9 cellular contexts compared by ENCODE assay signal in genomic region chr2:130823886-130824491, GRCh38. TPM values are rescaled to one million over a fixed set of nuclear protein-coding genes. Genes with fewer than 3 reads are reported as not detected.
DNase-seq lines count a peak whose midpoint lies in the region; ATAC-seq, FAIRE-seq and TF ChIP-seq lines count a peak whose summit lies in the region.
"Had no signal": no experiment of that assay in that cellular context is flagged by ENCODE, and none has a peak within 500 bp of the region (broad histone marks: within the 10 kb centered on the region; RNA-seq: fewer than 3 reads in every experiment).

No MANE protein-coding gene starts in this region.

- 65% methylated on average over 7 of the region's 10 CpGs for WGBS in A549 (ENCODE audit: missing lambda C conversion rate)

- POLR2A ChIA-PET in A549 (lab: Yijun Ruan, JAX) = interaction anchor here (0.6 to 1.0 kb wide), 3 partner anchors 13 to 131 kb away, joined by 3 read pairs; partner anchors contain the start of gene ARHGEF4

- TF ChIP-seq EP300 in A549 (IDR thresholded peaks at IDR 0.05) = no peak

- DNase-seq in A549 (ENCODE audit: low read depth in 1 of 2, low spot score in 1 of 2) (no peak), astrocyte (ENCODE audit: low read depth) (no peak), WERI-Rb-1 (no peak), SKM-1 (lab: John Stamatoyannopoulos, UW; ENCODE audit: unreplicated experiment) (no peak), RKO (ENCODE audit: low spot score) (no peak), ACHN (no peak)

- peak overlapping the region; percentile 56 for H3K9ac ChIP-seq in astrocyte (ENCODE audit: low read length)

- in situ Hi-C loops in ACHN (cut with HindIII; ENCODE audit: low pct_ligation_motif_present, low pct_unique_long_range_greater_than_20kb, low sequenced_read_pairs) = no loop called here

- no peaks in the 10 kb centered on the region for H3K36me3 Mint-ChIP-seq in astrocyte (ENCODE audit: low read depth, unreplicated experiment)

- no peaks in the 10 kb centered on the region for H3K9me3 Mint-ChIP-seq in astrocyte (ENCODE audit: unreplicated experiment)

- H3K27ac Mint-ChIP-seq in astrocyte (ENCODE audit: unreplicated experiment) = peak overlapping the region; percentile 87

- H3K27me3 ChIP-seq in astrocyte (ENCODE audit: insufficient read depth, low read length) (peaks cover 2% of the 10 kb centered on the region), WERI-Rb-1 (ENCODE audit: insufficient read depth, low read depth, severe bottlenecking) (no peaks in the 10 kb centered on the region)

- peak overlapping the region; percentile 37 to 62; a peak in 5 of 6 replicates for H3K27ac ChIP-seq in A549
- H3K27ac ChIP-seq in astrocyte (ENCODE audit: low read depth, low read length) = peak overlapping the region; percentile 76
- H3K27ac ChIP-seq in WERI-Rb-1 = no peak overlapping the region
- H3K27ac ChIP-seq: VCaP had no signal

- H3K4me3 Mint-ChIP-seq in astrocyte (ENCODE audit: unreplicated experiment) = no peak overlapping the region

- H3K4me2 ChIP-seq in A549 (peak overlapping the region; percentile 57), astrocyte (ENCODE audit: low read length) (peak overlapping the region; percentile 67)

- H3K36me3 ChIP-seq in astrocyte (ENCODE audit: insufficient read depth, low read length) (no peaks in the 10 kb centered on the region), WERI-Rb-1 (no peaks in the 10 kb centered on the region)

- no peak for TF ChIP-seq RAD21 in A549 (conservative IDR thresholded peaks at IDR 0.05 in 1 of 2, IDR thresholded peaks at IDR 0.05 in 1 of 2)

- peaks cover 40% of the 10 kb centered on the region for H3K4me1 ChIP-seq in A549
- H3K4me1 ChIP-seq in astrocyte (ENCODE audit: insufficient read depth, low read length) = peaks cover 44% of the 10 kb centered on the region

- H3K4me3 ChIP-seq in A549 = no peak overlapping the region
- H3K4me3 ChIP-seq in astrocyte (ENCODE audit: insufficient read depth, low read depth, low read length) = no peak overlapping the region
- H3K4me3 ChIP-seq in WERI-Rb-1 (ENCODE audit: low read depth, low read length) = no peak overlapping the region

- ATAC-seq in A549 (peak; percentile 27 to 49; a peak in 4 of 6 replicates), GM19351 (IDR thresholded peaks at IDR 0.05; ENCODE audit: unreplicated experiment) (peak; percentile 64), HG03196 (IDR thresholded peaks at IDR 0.05; ENCODE audit: unreplicated experiment) (peak; percentile 40)

- no peak overlapping the region for H2AFZ ChIP-seq in astrocyte (ENCODE audit: low read depth, low read length)

- TF ChIP-seq CTCF in A549 (IDR thresholded peaks at IDR 0.05) = no peak
- TF ChIP-seq CTCF in astrocyte (IDR thresholded peaks at IDR 0.05; ENCODE audit: insufficient read depth, low read depth, low read length) = no peak
- TF ChIP-seq CTCF in WERI-Rb-1 (IDR thresholded peaks at IDR 0.05; ENCODE audit: low read depth, low read length) = no peak

- H3K79me2 ChIP-seq in astrocyte (ENCODE audit: insufficient read depth, low read length) = no peaks in the 10 kb centered on the region

- peaks cover 41% of the 10 kb centered on the region for H3K4me1 Mint-ChIP-seq in astrocyte (ENCODE audit: low read depth, unreplicated experiment)

- no peaks in the 10 kb centered on the region for H3K9me3 ChIP-seq in A549
- H3K9me3 ChIP-seq in astrocyte (ENCODE audit: insufficient read depth, low read depth, low read length) = peaks cover 2% of the 10 kb centered on the region
- no peaks in the 10 kb centered on the region for H3K9me3 ChIP-seq in WERI-Rb-1 (ENCODE audit: severe bottlenecking)

- H3K27me3 Mint-ChIP-seq in astrocyte (ENCODE audit: low read depth, unreplicated experiment) = peaks cover 3% of the 10 kb centered on the region

- FAIRE-seq in A549 (lab: Jason Lieb, UNC) (no peak), astrocyte (lab: Jason Lieb, UNC) (no peak)

- TF ChIP-seq POLR2A in A549 (IDR thresholded peaks at IDR 0.05; ENCODE audit: low read length) = no peak

- H4K20me1 ChIP-seq in astrocyte (ENCODE audit: insufficient read depth, low read length) = no peaks in the 10 kb centered on the region

- CTCF ChIA-PET in A549 (lab: Yijun Ruan, JAX) = interaction anchor here (1.2 to 6.4 kb wide), 4 partner anchors 25 to 849 kb away, joined by 3 to 63 read pairs (median 9); no protein-coding TSS in a partner anchor

TF ChIP-seq in A549, 52 proteins besides CTCF, POLR2A, EP300 and RAD21:
- TF ChIP-seq ZC3H11A (IDR thresholded peaks at IDR 0.05) (no peak), KDM1A (IDR thresholded peaks at IDR 0.05; ENCODE audit: low read depth) (peak; percentile 74; the same call in 1 of the 2 replicates), ZFP36 (IDR thresholded peaks at IDR 0.05; ENCODE audit: borderline replicate concordance, partially characterized antibody) (no peak)
TF ChIP-seq in A549: peak in this region for 1.

RNA-seq across cellular contexts. Expression of gene ARHGEF4, which starts 12.7 kb away (rescaled TPM):
- 1.00 and 1.5 TPM in 2 replicates for polyA plus RNA-seq in A549 (2011; rRNA removed)
- polyA plus RNA-seq in A549 (2012; cell fraction: cytosol; rRNA removed) = 1.3 and 1.5 TPM in 2 replicates
- polyA plus RNA-seq in A549 (2012; cell fraction: nucleus; rRNA removed) = 5.9 and 6.1 TPM in 2 replicates
- polyA plus RNA-seq in A549 (2017; fragmentation: RNase III; extraction: RNeasy Plus Mini Kit Qiagen cat#74134 plus additional on column Dnase treatment) = 2.1 to 2.5 TPM (median 2.2 TPM) in 3 replicates
- 3.5 and 4.8 TPM in 2 replicates for polyA minus RNA-seq in A549 (2011; rRNA and poly(A)+ RNA removed)
- 3.3 and 4.8 TPM in 2 replicates for total RNA-seq in astrocyte
